In the genomic region with DNA sequence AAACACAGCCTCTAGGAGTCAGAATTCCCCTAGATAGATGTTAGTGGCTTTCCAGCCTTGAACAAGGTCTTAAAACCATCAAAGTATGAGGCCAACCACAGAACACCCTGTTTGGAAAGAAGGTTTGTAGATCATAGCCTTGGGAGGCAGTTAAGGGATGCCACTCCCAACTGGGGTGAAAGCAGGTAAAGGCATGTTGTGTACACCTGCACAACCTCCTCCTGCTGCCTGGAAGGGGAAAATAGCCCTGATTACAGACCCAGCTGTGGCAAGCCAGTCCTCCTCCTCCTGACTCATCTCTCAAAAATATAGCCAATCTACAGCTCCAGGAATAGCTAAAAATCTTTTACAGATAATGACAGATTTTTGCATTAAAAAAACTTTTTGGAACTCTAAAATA, we compare ENCODE assay signal across 19 cellular contexts.
DNase-seq lines count a peak whose midpoint lies in the region; ATAC-seq, FAIRE-seq and TF ChIP-seq lines count a peak whose summit lies in the region.
"Had no signal": no experiment of that assay in that cellular context is flagged by ENCODE, and none has a peak within 500 bp of the region (broad histone marks: within the 10 kb centered on the region; RNA-seq: fewer than 3 reads in every experiment).

No MANE protein-coding gene starts in this region.

- no peak overlapping the region for H4K5ac ChIP-seq in IMR-90 (ENCODE audit: low read depth, low read length)

- H2BK120ac ChIP-seq in IMR-90 (ENCODE audit: low read depth, low read length) = no peak overlapping the region

- 0 out of 2 replicates have a peak, but pooled peaks have one; percentile 24 for ATAC-seq in IMR-90 (ENCODE audit: low read depth)
- ATAC-seq in HG02642 (IDR thresholded peaks at IDR 0.05; ENCODE audit: poor library complexity, unreplicated experiment) = no peak
- ATAC-seq: HepG2 had no signal

- H3K79me2 ChIP-seq in keratinocyte (ENCODE audit: control insufficient read depth, insufficient read depth, low read length) = no peaks in the 10 kb centered on the region

- no peaks in the 10 kb centered on the region for H3K9me3 ChIP-seq in IMR-90 (ENCODE audit: control insufficient read depth, insufficient read depth, low read length)
- no peaks in the 10 kb centered on the region for H3K9me3 ChIP-seq in keratinocyte (ENCODE audit: control insufficient read depth, low read depth, low read length)
- H3K9me3 ChIP-seq: BE2C, HAP-1 had no signal

- H3K4me3 ChIP-seq in IMR-90 (ENCODE audit: insufficient read depth, low read depth, low read length) (no peak overlapping the region), epithelial cell of esophagus (ENCODE audit: low read length) (no peak overlapping the region), keratinocyte (ENCODE audit: control insufficient read depth in 2 of 3, extremely low read depth in 1 of 3, insufficient read depth in 2 of 3, low read depth in 1 of 3, low read length in 3 of 3) (no peak overlapping the region)
- H3K4me3 ChIP-seq: HAP-1 had no signal

- no peak overlapping the region for H3K14ac ChIP-seq in IMR-90 (replicated peaks; ENCODE audit: low read depth, low read length)

- H3K36me3 ChIP-seq in IMR-90 (ENCODE audit: control insufficient read depth, insufficient read depth, low read length) = no peaks in the 10 kb centered on the region
- H3K36me3 ChIP-seq in keratinocyte (ENCODE audit: control insufficient read depth in 2 of 2, extremely low read depth in 1 of 2, insufficient read depth in 2 of 2, low read length in 2 of 2) = no peaks in the 10 kb centered on the region
- H3K36me3 ChIP-seq: BE2C, HAP-1 had no signal

- no peaks in the 10 kb centered on the region; the same call in 1 of the 2 replicates for H3K27me3 ChIP-seq in IMR-90 (ENCODE audit: control insufficient read depth, insufficient read depth, low read length)
- H3K27me3 ChIP-seq in keratinocyte (ENCODE audit: control insufficient read depth, extremely low read depth, insufficient read depth, low read length) = no peaks in the 10 kb centered on the region
- H3K27me3 ChIP-seq: BE2C had no signal

- no peak overlapping the region for H4K91ac ChIP-seq in IMR-90 (ENCODE audit: insufficient read depth, low read depth, low read length)

- TF ChIP-seq POLR2A in IMR-90 (IDR thresholded peaks at IDR 0.05; ENCODE audit: low read depth, low read length) = no peak

- no peak overlapping the region for H2BK5ac ChIP-seq in IMR-90 (ENCODE audit: low read depth, low read length, poor library complexity, severe bottlenecking)

- FAIRE-seq in keratinocyte (lab: Jason Lieb, UNC) = peak; percentile 79
- FAIRE-seq: A204.1, G401.6, GM12892, H1 had no signal

- no peak overlapping the region for H3K23ac ChIP-seq in IMR-90 (ENCODE audit: low read depth, low read length)

- no TSS peak for BruUV-seq in IMR-90 (replicated peaks; lab: Mats Ljungman, UMichigan)

- H4K20me1 ChIP-seq in IMR-90 (ENCODE audit: insufficient read depth, low read length) (no peaks in the 10 kb centered on the region), keratinocyte (ENCODE audit: control insufficient read depth, extremely low read depth, insufficient read depth, low read length) (no peaks in the 10 kb centered on the region)

- no peak overlapping the region for H3K56ac ChIP-seq in IMR-90 (ENCODE audit: extremely low read depth, insufficient read depth, low read length)

- TF ChIP-seq RAD21 in IMR-90 (IDR thresholded peaks at IDR 0.05; ENCODE audit: low read length) = no peak

- H2AFZ ChIP-seq in IMR-90 (replicated peaks; ENCODE audit: low read length, poor library complexity) (no peak overlapping the region), keratinocyte (ENCODE audit: control insufficient read depth, low read length) (no peak overlapping the region)

- H4K8ac ChIP-seq in IMR-90 (ENCODE audit: low read depth in 2 of 2, low read length in 2 of 2) = no peak overlapping the region

- H3K9me1 ChIP-seq in IMR-90 (ENCODE audit: insufficient read depth, low read length) (no peaks in the 10 kb centered on the region), keratinocyte (ENCODE audit: control insufficient read depth, extremely low read depth, insufficient read depth, low read length) (no peaks in the 10 kb centered on the region)

- H2AK5ac ChIP-seq in IMR-90 (ENCODE audit: low read depth, low read length) = no peak overlapping the region

- TF ChIP-seq CTCF in IMR-90 (conservative IDR thresholded peaks at IDR 0.05; ENCODE audit: low read depth, low read length) (no peak), RWPE1 (conservative IDR thresholded peaks at IDR 0.05; ENCODE audit: low read depth) (no peak), epithelial cell of esophagus (IDR thresholded peaks at IDR 0.05; ENCODE audit: insufficient read depth, low read depth, low read length, missing control alignments) (no peak), keratinocyte (optimal IDR thresholded peaks at IDR 0.05 in 1 of 3, IDR thresholded peaks at IDR 0.05 in 1 of 3, conservative IDR thresholded peaks at IDR 0.05 in 1 of 3; ENCODE audit: extremely low read depth in 1 of 3, insufficient read depth in 2 of 3, low read length in 3 of 3) (no peak)

- in situ Hi-C loops in IMR-90 (cut with MboI; ENCODE audit: low sequenced_read_pairs) = no loop called here

- no peak for DNase-seq in IMR-90
- peak; percentile 46 for DNase-seq in RWPE1 (ENCODE audit: low spot score)
- DNase-seq in epithelial cell of esophagus (ENCODE audit: low read depth) = peak; percentile 75
- peak; percentile 36 for DNase-seq in keratinocyte (ENCODE audit: low read depth, low spot score)
- no peak for DNase-seq in NCI-H2081 treated with DMSO at 0.1 percent for 48 hours (lab: John Stamatoyannopoulos, UW)
- DNase-seq in caudate nucleus (lab: John Stamatoyannopoulos, UW) = no peak
- DNase-seq: BE2C; CD4-positive, alpha-beta memory T cell; DMS153; DMS79 treated with DMSO at 0.1 percent for 48 hours; EL had no signal

- no peak overlapping the region for H3K4ac ChIP-seq in IMR-90 (ENCODE audit: low read depth, low read length)

- dilution Hi-C loops in IMR-90 (cut with HindIII; ENCODE audit: low sequenced_read_pairs, unreplicated experiment) = no loop called here
- dilution Hi-C loops in keratinocyte (cut with MboI; ENCODE audit: extremely low pct_ligation_motif_present, low sequenced_read_pairs) = no loop called here

- no peak overlapping the region for H2BK20ac ChIP-seq in IMR-90 (ENCODE audit: low read depth, low read length)

- H3K4me1 ChIP-seq in IMR-90 (ENCODE audit: control insufficient read depth, insufficient read depth, low read length) (peaks cover 2% of the 10 kb centered on the region; the same call in 1 of the 2 replicates), keratinocyte (ENCODE audit: control insufficient read depth, extremely low read depth, insufficient read depth, low read length) (peaks cover 4% of the 10 kb centered on the region)
- H3K4me1 ChIP-seq: BE2C, HAP-1 had no signal

- no peak overlapping the region for H2AK9ac ChIP-seq in IMR-90 (replicated peaks; ENCODE audit: low read depth, low read length, poor library complexity)

- no peak overlapping the region for H3K27ac ChIP-seq in IMR-90 (ENCODE audit: insufficient read depth, low read length)
- H3K27ac ChIP-seq in RWPE1 = no peak overlapping the region
- no peak overlapping the region for H3K27ac ChIP-seq in keratinocyte (ENCODE audit: control insufficient read depth, insufficient read depth, low read length)
- H3K27ac ChIP-seq in caudate nucleus (ENCODE audit: low read depth, low read length) = no peak overlapping the region
- H3K27ac ChIP-seq: C4-2B had no signal

- H3K79me1 ChIP-seq in IMR-90 (ENCODE audit: low read depth in 1 of 2, low read length in 2 of 2) = no peaks in the 10 kb centered on the region

- POLR2A ChIA-PET in IMR-90 (lab: Charles Lee; ENCODE audit: unreplicated experiment) = no interaction called here
- POLR2A ChIA-PET in RWPE1 (lab: Yijun Ruan, JAX; ENCODE audit: low non-redundant PET) = no interaction called here

- CTCF ChIA-PET in IMR-90 (lab: Yijun Ruan, JAX) = no interaction called here
- CTCF ChIA-PET in RWPE1 (lab: Yijun Ruan, JAX) = no interaction called here

- no peak overlapping the region for H3K18ac ChIP-seq in IMR-90 (ENCODE audit: low read depth, low read length)

- H3K4me2 ChIP-seq in IMR-90 (ENCODE audit: low read depth, low read length) (no peak overlapping the region), keratinocyte (ENCODE audit: control insufficient read depth, extremely low read depth, insufficient read depth, low read depth, low read length) (no peak overlapping the region)

- no peak overlapping the region for H2BK15ac ChIP-seq in IMR-90 (ENCODE audit: low read depth, low read length)

- H3K9ac ChIP-seq in IMR-90 (ENCODE audit: low read depth, low read length) = no peak overlapping the region
- no peak overlapping the region for H3K9ac ChIP-seq in keratinocyte (ENCODE audit: control insufficient read depth, extremely low read depth, insufficient read depth, low read length)

- intact Hi-C loops in IMR-90 (cut with micrococcal nuclease) = no loop called here

TF ChIP-seq in IMR-90, 13 proteins besides CTCF, POLR2A, EP300 and RAD21:
- TF ChIP-seq CEBPB (IDR thresholded peaks at IDR 0.05; ENCODE audit: low read depth, low read length) (no peak), MAFK (IDR thresholded peaks at IDR 0.05; ENCODE audit: low read depth, low read length) (no peak), MAZ (IDR thresholded peaks at IDR 0.05; ENCODE audit: borderline replicate concordance, low read depth, low read length) (no peak), NFE2L2 (IDR thresholded peaks at IDR 0.05; ENCODE audit: low read depth, low read length) (no peak), RCOR1 (IDR thresholded peaks at IDR 0.05; ENCODE audit: insufficient replicate concordance, low read length) (no peak), CHD1 (IDR thresholded peaks at IDR 0.05; ENCODE audit: low read depth, low read length) (no peak), BHLHE40 (IDR thresholded peaks at IDR 0.05; ENCODE audit: low read depth, low read length) (no peak), RFX5 (IDR thresholded peaks at IDR 0.05; ENCODE audit: low read depth, low read length) (no peak)

Comparison
In these comparisons a context has a peak if more than half of its experiments do, and no peak if none do; other contexts are left out.
1. DNase-seq: peak in RWPE1 (single experiment), epithelial cell of esophagus (single experiment) and keratinocyte (single experiment); none in IMR-90 (single experiment), NCI-H2081 treated with DMSO at 0.1 percent for 48 hours (single experiment) and caudate nucleus (0 of 61).